21 cellular contexts compared by ENCODE assay signal in genomic region chr2:86617738-86618137, GRCh38. TPM values are rescaled to one million over a fixed set of nuclear protein-coding genes. Genes with fewer than 3 reads are reported as not detected.
DNase-seq lines count a peak whose midpoint lies in the region; ATAC-seq and TF ChIP-seq lines count a peak whose summit lies in the region.
"Had no signal": no experiment of that assay in that cellular context is flagged by ENCODE, and none has a peak within 500 bp of the region (broad histone marks: within the 10 kb centered on the region; RNA-seq: fewer than 3 reads in every experiment).

No MANE protein-coding gene starts in this region.

- H3K4me1 ChIP-seq in Loucy (ENCODE audit: insufficient read depth, low read length, poor library complexity, severe bottlenecking) = peaks cover 62% of the 10 kb centered on the region
- peaks cover 7% of the 10 kb centered on the region for H3K4me1 ChIP-seq in smooth muscle cell (ENCODE audit: low read depth)

- H3K9ac ChIP-seq in Loucy (ENCODE audit: low read depth, low read length, poor library complexity, severe bottlenecking) = no peak overlapping the region
- H3K9ac ChIP-seq in smooth muscle cell (ENCODE audit: low read depth) = no peak overlapping the region

- POLR2A ChIA-PET in MCF 10A (lab: Yijun Ruan, JAX) = interaction anchor here (0.9 to 5.7 kb wide), 4 partner anchors 8 to 176 kb away, joined by 3 to 80 read pairs (median 4); partner anchors contain the start of genes CHMP3 and KDM3A

- H4K20me1 ChIP-seq in Loucy (ENCODE audit: insufficient read depth, low read length, poor library complexity, severe bottlenecking) (peaks cover 58% of the 10 kb centered on the region), smooth muscle cell (ENCODE audit: low read depth) (peaks cover 41% of the 10 kb centered on the region)

- H3K4me3 ChIP-seq in Loucy (ENCODE audit: low read length, poor library complexity, severe bottlenecking) = peak overlapping the region; percentile 97
- no peak overlapping the region for H3K4me3 ChIP-seq in smooth muscle cell
- H3K4me3 ChIP-seq: adrenal gland, esophagus muscularis mucosa, suprapubic skin, uterus had no signal

- H3K36me3 Mint-ChIP-seq in MCF 10A (ENCODE audit: insufficient read depth, unreplicated experiment) = peaks cover 53% of the 10 kb centered on the region

- H3K9me3 Mint-ChIP-seq in MCF 10A (ENCODE audit: unreplicated experiment) = no peaks in the 10 kb centered on the region

- H2AFZ ChIP-seq in Loucy (ENCODE audit: low read length) (no peak overlapping the region), smooth muscle cell (ENCODE audit: low read depth) (no peak overlapping the region)

- H3K27me3 ChIP-seq in Loucy (ENCODE audit: insufficient read depth, low read length, poor library complexity, severe bottlenecking) (no peaks in the 10 kb centered on the region), smooth muscle cell (ENCODE audit: low read depth) (no peaks in the 10 kb centered on the region)
- H3K27me3 ChIP-seq: adrenal gland, brain microvascular endothelial cell, esophagus muscularis mucosa, suprapubic skin, uterus had no signal

- H3K27ac Mint-ChIP-seq in MCF 10A (ENCODE audit: low read depth, unreplicated experiment) = no peak overlapping the region
- H3K27ac Mint-ChIP-seq: progenitor cell of endocrine pancreas had no signal

- H3K4me1 Mint-ChIP-seq in MCF 10A (ENCODE audit: insufficient read depth, unreplicated experiment) = peaks cover 11% of the 10 kb centered on the region

- peak; percentile 34 for DNase-seq in GM10266 (ENCODE audit: extremely low spot score)
- DNase-seq in DMS53 treated with DMSO at 0.1 percent for 48 hours (lab: John Stamatoyannopoulos, UW; ENCODE audit: unreplicated experiment) = no peak
- no peak for DNase-seq in smooth muscle cell (lab: John Stamatoyannopoulos, UW; ENCODE audit: unreplicated experiment)
- DNase-seq in MCF 10A (ENCODE audit: unreplicated experiment) = no peak
- no peak for DNase-seq in superior temporal gyrus (ENCODE audit: extremely low spot score)
- DNase-seq: activated CD4-positive, alpha-beta T cell treated with anti-CD3 and anti-CD28 coated beads, Interleukin-2, amount 50 U/mL, for 4 hours; adrenal gland; brain microvascular endothelial cell; NCI-H1417; NCI-H2107; NCI-H510A; stimulated activated CD4-positive, alpha-beta T cell treated with anti-CD3 and anti-CD28 coated beads, Interleukin-1b, Interleukin-23, amount 100 ng/mL, for 48 hours; uterus; WERI-Rb-1 had no signal

- H3K4me3 Mint-ChIP-seq in MCF 10A (ENCODE audit: unreplicated experiment) = no peak overlapping the region

- H3K79me2 ChIP-seq in Loucy (ENCODE audit: insufficient read depth, low read length) (peaks cover 64% of the 10 kb centered on the region), smooth muscle cell (ENCODE audit: low read depth) (peaks cover 52% of the 10 kb centered on the region)

- ATAC-seq in GM19351 (IDR thresholded peaks at IDR 0.05; ENCODE audit: unreplicated experiment) (peak; percentile 43), HG02623 (IDR thresholded peaks at IDR 0.05; ENCODE audit: unreplicated experiment) (peak; percentile 42)
- ATAC-seq: HCT116 had no signal

- no TSS peak for BruUV-seq in MCF 10A (replicated peaks; lab: Mats Ljungman, UMichigan)

- H3K9me3 ChIP-seq in Loucy (ENCODE audit: insufficient read depth, low read depth, low read length) (no peaks in the 10 kb centered on the region), smooth muscle cell (replicated peaks; ENCODE audit: low read depth) (no peaks in the 10 kb centered on the region)
- H3K9me3 ChIP-seq: adrenal gland, esophagus muscularis mucosa, suprapubic skin, uterus had no signal

- no peak for TF ChIP-seq CTCF in GM10266 (IDR thresholded peaks at IDR 0.05; ENCODE audit: control insufficient read depth, insufficient read depth, low read depth, missing control alignments)
- no peak for TF ChIP-seq CTCF in Loucy (conservative IDR thresholded peaks at IDR 0.05; ENCODE audit: low read length)
- TF ChIP-seq CTCF in smooth muscle cell (IDR thresholded peaks at IDR 0.05; ENCODE audit: borderline replicate concordance, insufficient read depth, poor library complexity, severe bottlenecking) = no peak
- TF ChIP-seq CTCF in MCF 10A (IDR thresholded peaks at IDR 0.05; ENCODE audit: unreplicated experiment) = no peak

- no peak overlapping the region for H3K27ac ChIP-seq in smooth muscle cell (ENCODE audit: low read depth)
- H3K27ac ChIP-seq: adrenal gland, brain microvascular endothelial cell, suprapubic skin, uterus, WERI-Rb-1 had no signal

- H3K36me3 ChIP-seq in Loucy (ENCODE audit: insufficient read depth, low read length) = peaks cover 4% of the 10 kb centered on the region; the same call in 1 of the 2 replicates
- no peaks in the 10 kb centered on the region for H3K36me3 ChIP-seq in smooth muscle cell (ENCODE audit: low read depth)
- H3K36me3 ChIP-seq: uterus had no signal

- intact Hi-C loops in MCF 10A (cut with micrococcal nuclease) = no loop called here

- H3K9me2 ChIP-seq in Loucy (replicated peaks; ENCODE audit: low read depth, low read length) = no peaks in the 10 kb centered on the region

- H3F3A ChIP-seq in Loucy (ENCODE audit: low read depth) = no peaks in the 10 kb centered on the region
- H3F3A ChIP-seq in smooth muscle cell (ENCODE audit: low read depth) = no peaks in the 10 kb centered on the region

- no peaks in the 10 kb centered on the region for H3K27me3 Mint-ChIP-seq in MCF 10A (ENCODE audit: insufficient read depth, unreplicated experiment)
- H3K27me3 Mint-ChIP-seq: progenitor cell of endocrine pancreas had no signal

- CTCF ChIA-PET in MCF 10A (lab: Yijun Ruan, JAX) = interaction anchor here (0.5 kb wide), 1 partner anchor 35 kb away, joined by 5 read pairs; no protein-coding TSS in a partner anchor

- H3K4me2 ChIP-seq in Loucy (ENCODE audit: low read depth, low read length, poor library complexity, severe bottlenecking) = peak overlapping the region; percentile 95
- H3K4me2 ChIP-seq in smooth muscle cell = no peak overlapping the region

RNA-seq across cellular contexts. Expression of gene RNF103, which starts 5.9 kb away (rescaled TPM):
- total RNA-seq in smooth muscle cell (21.5 and 25.7 TPM in 2 replicates), MCF 10A (2022) (12.4 and 18.4 TPM in 2 replicates)
- polyA plus RNA-seq in smooth muscle cell = 14.1 and 14.8 TPM in 2 replicates

RNA-seq across cellular contexts. Expression of gene CHMP3, which starts 54.5 kb away (rescaled TPM):
- total RNA-seq in smooth muscle cell (41.5 and 57.7 TPM in 2 replicates), MCF 10A (2022) (123 and 131 TPM in 2 replicates)
- 42.9 and 48.9 TPM in 2 replicates for polyA plus RNA-seq in smooth muscle cell
